16 cellular contexts compared by ENCODE assay signal in the genomic region with DNA sequence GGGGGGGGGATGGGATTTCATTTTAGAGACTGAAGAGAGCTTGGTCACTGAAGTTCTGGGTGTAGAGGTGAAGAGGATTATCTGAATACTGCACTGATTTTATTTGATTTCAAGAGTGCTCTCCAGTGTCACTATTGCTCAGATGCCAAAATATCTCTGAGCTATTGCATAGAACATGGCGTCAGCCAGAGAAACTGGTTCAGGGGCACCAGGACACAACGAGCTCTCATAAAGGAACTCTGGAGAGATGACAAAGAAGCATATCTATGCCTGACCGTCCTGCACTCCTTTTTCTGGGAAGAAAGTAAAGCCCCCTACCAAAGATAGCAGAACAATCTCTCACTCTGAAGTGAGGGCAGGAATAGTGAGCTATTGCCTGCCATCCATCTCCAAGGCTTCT. TPM values are rescaled to one million over a fixed set of nuclear protein-coding genes. Genes with fewer than 3 reads are reported as not detected.
DNase-seq lines count a peak whose midpoint lies in the region; ATAC-seq and TF ChIP-seq lines count a peak whose summit lies in the region.
"Had no signal": no experiment of that assay in that cellular context is flagged by ENCODE, and none has a peak within 500 bp of the region (broad histone marks: within the 10 kb centered on the region; RNA-seq: fewer than 3 reads in every experiment).

No MANE protein-coding gene starts in this region.

- no peaks in the 10 kb centered on the region for H3K36me3 Mint-ChIP-seq in MCF 10A (ENCODE audit: insufficient read depth, unreplicated experiment)
- H3K36me3 Mint-ChIP-seq in mesothelial cell of epicardium: no peaks in the 10 kb centered on the region
- H3K36me3 Mint-ChIP-seq in activated CD8-positive, alpha-beta T cell treated with anti-CD3 and anti-CD28 coated beads for 36 hours (ENCODE audit: low read depth): no peaks in the 10 kb centered on the region

- H3K36me3 ChIP-seq in breast epithelium (no peaks in the 10 kb centered on the region), tibial artery (no peaks in the 10 kb centered on the region)

- H3K27ac ChIP-seq in breast epithelium: peak overlapping the region; percentile 69 to 76
- H3K27ac ChIP-seq in tibial artery: peak overlapping the region; percentile 75 to 78
- H3K27ac ChIP-seq: A549 had no signal

- H3K4me3 ChIP-seq in breast epithelium (peak overlapping the region; percentile 42 to 66 (median 62)), epithelial cell of proximal tubule (ENCODE audit: low read depth, low read length) (peak overlapping the region; percentile 67), tibial artery (peak overlapping the region; percentile 60 to 64)
- H3K4me3 ChIP-seq: A549 had no signal

- no peak for DNase-seq in breast epithelium (ENCODE audit: low spot score in 2 of 2)
- no peak for DNase-seq in MCF 10A (ENCODE audit: unreplicated experiment)
- DNase-seq in epithelial cell of proximal tubule (ENCODE audit: low read depth): no peak
- DNase-seq in mesothelial cell of epicardium (ENCODE audit: low spot score in 2 of 2, unreplicated experiment in 2 of 2): no peak
- no peak for DNase-seq in tibial artery
- no peak for DNase-seq in activated CD8-positive, alpha-beta T cell treated with anti-CD3 and anti-CD28 coated beads for 36 hours
- DNase-seq in NCI-H446 (lab: John Stamatoyannopoulos, UW): no peak
- DNase-seq: activated CD4-positive, CD25-positive, alpha-beta regulatory T cell treated with anti-CD3 and anti-CD28 coated beads, Interleukin-2, amount 50 U/mL, for 72 hours; activated T-cell treated with anti-CD3 and anti-CD28 coated beads, Interleukin-2, amount 50 U/mL, for 48 hours; NCI-H1417 treated with DMSO at 0.1 percent for 48 hours had no signal

- H3K4me1 Mint-ChIP-seq in MCF 10A (ENCODE audit: insufficient read depth, unreplicated experiment): peaks cover under 1% of the 10 kb centered on the region
- peaks cover 23% of the 10 kb centered on the region for H3K4me1 Mint-ChIP-seq in mesothelial cell of epicardium
- H3K4me1 Mint-ChIP-seq in activated CD8-positive, alpha-beta T cell treated with anti-CD3 and anti-CD28 coated beads for 36 hours (ENCODE audit: low read depth): peaks cover 16% of the 10 kb centered on the region

- BruUV-seq in MCF 10A (replicated peaks; lab: Mats Ljungman, UMichigan): no TSS peak

- H3K27ac Mint-ChIP-seq in MCF 10A (ENCODE audit: low read depth, unreplicated experiment): no peak overlapping the region
- peak overlapping the region; percentile 73 for H3K27ac Mint-ChIP-seq in mesothelial cell of epicardium
- H3K27ac Mint-ChIP-seq in activated CD8-positive, alpha-beta T cell treated with anti-CD3 and anti-CD28 coated beads for 36 hours: no peak overlapping the region

- no peaks in the 10 kb centered on the region for H3K27me3 ChIP-seq in breast epithelium
- no peaks in the 10 kb centered on the region for H3K27me3 ChIP-seq in tibial artery

- H3K4me1 ChIP-seq in breast epithelium: peaks cover 0 to under 1% of the 10 kb centered on the region in 2 donors
- peaks cover 0 to 49% (median 26%) of the 10 kb centered on the region in 4 donors for H3K4me1 ChIP-seq in tibial artery

- CTCF ChIA-PET in MCF 10A (lab: Yijun Ruan, JAX): interaction anchor here (0.6 to 12.2 kb wide), 4 partner anchors 26 to 113 kb away, joined by 3 to 766 read pairs (median 7); partner anchors contain the start of gene CEBPE
- CTCF ChIA-PET in activated CD8-positive, alpha-beta T cell treated with anti-CD3 and anti-CD28 coated beads for 36 hours (lab: Charles Lee): interaction anchor here (0.9 to 12.0 kb wide), 6 partner anchors 9 to 187 kb away, joined by 3 to 290 read pairs (median 8); partner anchors contain the start of gene CEBPE

- intact Hi-C loops in breast epithelium (cut with DNase I; ENCODE audit: low total_unique reads): no loop called here
- intact Hi-C loops in MCF 10A (cut with micrococcal nuclease): no loop called here
- intact Hi-C loops in tibial artery (cut with DNase I; ENCODE audit: low total_unique reads): loop anchor here (10.0 kb wide), 1 partner anchor 113 kb away; no protein-coding TSS in a partner anchor
- intact Hi-C loops in activated CD8-positive, alpha-beta T cell treated with anti-CD3 and anti-CD28 coated beads for 36 hours (cut with micrococcal nuclease): no loop called here

- no peak for TF ChIP-seq POLR2A in breast epithelium (IDR thresholded peaks at IDR 0.05)

- H3K4me3 Mint-ChIP-seq in MCF 10A (ENCODE audit: unreplicated experiment): no peak overlapping the region
- H3K4me3 Mint-ChIP-seq in mesothelial cell of epicardium: no peak overlapping the region
- no peak overlapping the region for H3K4me3 Mint-ChIP-seq in activated CD8-positive, alpha-beta T cell treated with anti-CD3 and anti-CD28 coated beads for 36 hours

- POLR2A ChIA-PET in MCF 10A (lab: Yijun Ruan, JAX): interaction anchor here (0.6 to 2.8 kb wide), 7 partner anchors 9 to 901 kb away, joined by 3 to 15 read pairs (median 7); no protein-coding TSS in a partner anchor
- POLR2A ChIA-PET in activated CD8-positive, alpha-beta T cell treated with anti-CD3 and anti-CD28 coated beads for 36 hours (lab: Charles Lee): interaction anchor here (1.2 to 1.3 kb wide), 5 partner anchors 9 to 179 kb away, joined by 3 to 4 read pairs (median 3); no protein-coding TSS in a partner anchor

- ATAC-seq in activated CD8-positive, alpha-beta T cell treated with anti-CD3 and anti-CD28 coated beads for 36 hours: no peak
- ATAC-seq in HG02885 (IDR thresholded peaks at IDR 0.05; ENCODE audit: poor library complexity, unreplicated experiment): no peak
- ATAC-seq: A549, HCT116, left lobe of liver had no signal

- H3K27me3 Mint-ChIP-seq in MCF 10A (ENCODE audit: insufficient read depth, unreplicated experiment) (no peaks in the 10 kb centered on the region), mesothelial cell of epicardium (ENCODE audit: low read depth) (no peaks in the 10 kb centered on the region)
- H3K27me3 Mint-ChIP-seq in activated CD8-positive, alpha-beta T cell treated with anti-CD3 and anti-CD28 coated beads for 36 hours: peaks cover 8% of the 10 kb centered on the region

- H3K9me3 Mint-ChIP-seq in MCF 10A (ENCODE audit: unreplicated experiment): no peaks in the 10 kb centered on the region
- H3K9me3 Mint-ChIP-seq in mesothelial cell of epicardium: no peaks in the 10 kb centered on the region
- no peaks in the 10 kb centered on the region for H3K9me3 Mint-ChIP-seq in activated CD8-positive, alpha-beta T cell treated with anti-CD3 and anti-CD28 coated beads for 36 hours

- TF ChIP-seq CTCF in breast epithelium (IDR thresholded peaks at IDR 0.05) (no peak), MCF 10A (IDR thresholded peaks at IDR 0.05; ENCODE audit: unreplicated experiment) (no peak), epithelial cell of proximal tubule (conservative IDR thresholded peaks at IDR 0.05; ENCODE audit: low read depth, low read length) (no peak), mesothelial cell of epicardium (IDR thresholded peaks at IDR 0.05; ENCODE audit: unreplicated experiment) (no peak), tibial artery (IDR thresholded peaks at IDR 0.05) (no peak)
- no peak for TF ChIP-seq CTCF in activated CD8-positive, alpha-beta T cell treated with anti-CD3 and anti-CD28 coated beads for 36 hours (IDR thresholded peaks at IDR 0.05)

- H3K9me3 ChIP-seq in breast epithelium (no peaks in the 10 kb centered on the region), tibial artery (no peaks in the 10 kb centered on the region)
- H3K9me3 ChIP-seq: A549 had no signal

RNA-seq across cellular contexts. Expression of gene SLC7A8, which starts 2.0 kb away (rescaled TPM):
- total RNA-seq in breast epithelium: 10 to 100 TPM; 46.8 to 98.9 (median 61.9) TPM
- 1.5 and 2.4 TPM in 2 replicates for total RNA-seq in MCF 10A (2022)
- total RNA-seq in epithelial cell of proximal tubule: 1.4 and 3.3 TPM in 2 replicates
- 52.5 to 62.3 TPM (median 58.7 TPM) in 3 replicates for total RNA-seq in mesothelial cell of epicardium
- total RNA-seq in activated CD8-positive, alpha-beta T cell treated with anti-CD3 and anti-CD28 coated beads for 36 hours: 1 to 10 TPM; 1.5 to 1.9 TPM

RNA-seq across cellular contexts. Expression of gene RNF212B, which starts 56.3 kb away (rescaled TPM):
- total RNA-seq in breast epithelium (not detected), MCF 10A (2022) (not detected in 2 replicates), epithelial cell of proximal tubule (not detected in 2 replicates), mesothelial cell of epicardium (not detected in 3 replicates)
- total RNA-seq in activated CD8-positive, alpha-beta T cell treated with anti-CD3 and anti-CD28 coated beads for 36 hours: not detected
- total RNA-seq: fibroblast of lung, left lobe of liver, posterior vena cava had no signal

Comparison
In these comparisons a context has a peak if more than half of its experiments do, and no peak if none do; other contexts are left out.
1. RNA of gene SLC7A8, which starts 2.0 kb away (total RNA-seq): 52.5 to 62.3 TPM in mesothelial cell of epicardium and 46.8 to 98.9 TPM in breast epithelium; 1.4 to 3.3 TPM in epithelial cell of proximal tubule, 1.5 to 2.4 TPM in MCF 10A and 1.5 to 1.9 TPM in activated CD8-positive, alpha-beta T cell treated with anti-CD3 and anti-CD28 coated beads for 36 hours; every median in the first group is over 10 times any median in the second.
2. Peak in every context shown above with its lines, with median percentiles within 50 percentile points of each other: H3K4me3 ChIP-seq.